In genomic region chr20:363319-364078, GRCh38 we compare ENCODE assay signal across 13 cellular contexts. TPM values are rescaled to one million over a fixed set of nuclear protein-coding genes. Genes with fewer than 3 reads are reported as not detected.
DNase-seq lines count a peak whose midpoint lies in the region; FAIRE-seq and TF ChIP-seq lines count a peak whose summit lies in the region.
"Had no signal": no experiment of that assay in that cellular context is flagged by ENCODE, and none has a peak within 500 bp of the region (broad histone marks: within the 10 kb centered on the region; RNA-seq: fewer than 3 reads in every experiment).

No MANE protein-coding gene starts in this region.

- H4K20me1 ChIP-seq in hepatocyte (ENCODE audit: insufficient read depth, poor library complexity, severe bottlenecking), result no peaks in the 10 kb centered on the region

- H3K4me2 ChIP-seq in hepatocyte, result no peak overlapping the region

- H3K4me1 ChIP-seq in hepatocyte (ENCODE audit: insufficient read depth) (peaks cover 28% of the 10 kb centered on the region), esophagus muscularis mucosa (peaks cover 5 to 9% (median 6%) of the 10 kb centered on the region in 4 donors)

- DNase-seq in EL, result peak; percentile 41
- DNase-seq in RPMI7951 (ENCODE audit: low read depth), result peak; percentile 70
- DNase-seq in hepatocyte (ENCODE audit: low spot score), result peak; percentile 29
- DNase-seq in hippocampal formation (lab: John Stamatoyannopoulos, UW), result no peak
- no peak for DNase-seq in frontal cortex (ENCODE audit: low spot score in 2 of 2)
- no peak for DNase-seq in amniotic stem cell (lab: John Stamatoyannopoulos, UW)
- no peak for DNase-seq in esophagus muscularis mucosa (ENCODE audit: extremely low spot score)
- DNase-seq: activated CD4-positive, alpha-beta T cell treated with anti-CD3 and anti-CD28 coated beads for 4 hours; activated gamma-delta T cell treated with Interleukin-2 at 50 U/mL for 16 hours; NCI-H1092 treated with DMSO at 0.1 percent for 48 hours; small intestine had no signal

- 84% methylated on average over 13 of the region's 13 CpGs for WGBS in hepatocyte (ENCODE audit: low lambda C conversion rate, missing lambda C conversion rate)
- 79% methylated on average over 9 of the region's 13 CpGs for WGBS in esophagus muscularis mucosa

- H3K4me3 ChIP-seq in hepatocyte (no peak overlapping the region), esophagus muscularis mucosa (no peak overlapping the region)

- H3K9me3 ChIP-seq in hepatocyte (ENCODE audit: low read depth), result no peaks in the 10 kb centered on the region
- no peaks in the 10 kb centered on the region for H3K9me3 ChIP-seq in esophagus muscularis mucosa

- H3K36me3 ChIP-seq in hepatocyte (replicated peaks; ENCODE audit: insufficient read depth, low read depth) (no peaks in the 10 kb centered on the region), esophagus muscularis mucosa (no peaks in the 10 kb centered on the region)

- H3K27ac ChIP-seq in 22Rv1 (peak overlapping the region; percentile 99), hepatocyte (no peak overlapping the region), esophagus muscularis mucosa (replicated peaks in 1 of 4) (no peak overlapping the region)

- TF ChIP-seq EP300 in esophagus muscularis mucosa (IDR thresholded peaks at IDR 0.05), result no peak

- intact Hi-C loops in esophagus muscularis mucosa (cut with DNase I), result no loop called here

- no peak overlapping the region for H2AFZ ChIP-seq in hepatocyte

- no peak for FAIRE-seq in frontal cortex (lab: Jason Lieb, UNC)
- FAIRE-seq: islet of Langerhans, small intestine had no signal

- H3K9me2 ChIP-seq in hepatocyte (replicated peaks; ENCODE audit: insufficient read depth), result no peaks in the 10 kb centered on the region

- H3K27me3 ChIP-seq in hepatocyte (no peaks in the 10 kb centered on the region), esophagus muscularis mucosa (no peaks in the 10 kb centered on the region)

- no peak for TF ChIP-seq CTCF in 22Rv1 (IDR thresholded peaks at IDR 0.05)
- TF ChIP-seq CTCF in hepatocyte (IDR thresholded peaks at IDR 0.05; ENCODE audit: poor library complexity), result no peak
- no peak for TF ChIP-seq CTCF in esophagus muscularis mucosa (IDR thresholded peaks at IDR 0.05)

- no peak for TF ChIP-seq POLR2A in esophagus muscularis mucosa (IDR thresholded peaks at IDR 0.05; ENCODE audit: low read depth)

- H3K79me2 ChIP-seq in hepatocyte, result no peaks in the 10 kb centered on the region

RNA-seq across cellular contexts. Expression of gene NRSN2, which starts 16.6 kb away (rescaled TPM):
- 92.3 and 111 TPM in 2 replicates for total RNA-seq in RPMI7951 (2014; rRNA removed; shearing (Covaris generic))
- total RNA-seq in hepatocyte (29.8 and 32.0 TPM in 2 replicates), frontal cortex (26.1 TPM), esophagus muscularis mucosa (10 to 100 TPM; 20.8 to 72.8 (median 48.9) TPM)
- polyA plus RNA-seq in hepatocyte, result 65.3 and 68.1 TPM in 2 replicates

RNA-seq across cellular contexts. Expression of gene TRIB3, which starts 17.1 kb away (rescaled TPM):
- total RNA-seq in RPMI7951 (2014; rRNA removed; shearing (Covaris generic)), result 50.5 and 57.3 TPM in 2 replicates
- total RNA-seq in hepatocyte (39.2 and 47.5 TPM in 2 replicates), frontal cortex (12.6 TPM), esophagus muscularis mucosa (1 to 10 TPM in 3 of 4 donors, under 1 TPM in 1; 0.83 to 6.8 (median 4.0) TPM)
- polyA plus RNA-seq in hepatocyte, result 43.7 and 45.9 TPM in 2 replicates

RNA-seq across cellular contexts. Expression of gene SOX12, which starts 38.1 kb away (rescaled TPM):
- total RNA-seq in RPMI7951 (2014; rRNA removed; shearing (Covaris generic)), result 3.1 and 6.1 TPM in 2 replicates
- total RNA-seq in hepatocyte (6.3 and 6.9 TPM in 2 replicates), frontal cortex (7.7 TPM), esophagus muscularis mucosa (10 to 100 TPM in 1 of 4 donors, 1 to 10 TPM in 3; 3.5 to 14.4 (median 7.2) TPM)
- 15.4 and 16.2 TPM in 2 replicates for polyA plus RNA-seq in hepatocyte

RNA-seq across cellular contexts. Expression of gene RBCK1, which starts 44.6 kb away (rescaled TPM):
- 106 and 141 TPM in 2 replicates for total RNA-seq in RPMI7951 (2014; rRNA removed; shearing (Covaris generic))
- 56.8 and 76.4 TPM in 2 replicates for total RNA-seq in hepatocyte
- polyA plus RNA-seq in hepatocyte, result 80.8 and 90.1 TPM in 2 replicates
- 15.1 TPM for total RNA-seq in frontal cortex
- total RNA-seq in esophagus muscularis mucosa, result 10 to 100 TPM; 75.7 to 85.6 (median 80.7) TPM

Comparison
In these comparisons a context has a peak if more than half of its experiments do, and no peak if none do; other contexts are left out.
1. DNase-seq: peak in EL (single experiment), RPMI7951 (single experiment) and hepatocyte (single experiment); none in hippocampal formation (0 of 2), frontal cortex (0 of 2), amniotic stem cell (single experiment) and esophagus muscularis mucosa (single experiment).